In genomic region chr13:102400619-102401125, GRCh38 we compare ENCODE assay signal across 9 cellular contexts. TPM values are rescaled to one million over a fixed set of nuclear protein-coding genes. Genes with fewer than 3 reads are reported as not detected.
DNase-seq lines count a peak whose midpoint lies in the region; ATAC-seq and TF ChIP-seq lines count a peak whose summit lies in the region.
"Had no signal": no experiment of that assay in that cellular context is flagged by ENCODE, and none has a peak within 500 bp of the region (broad histone marks: within the 10 kb centered on the region; RNA-seq: fewer than 3 reads in every experiment).

No MANE protein-coding gene starts in this region.

- TF ChIP-seq CTCF in SK-N-SH (IDR thresholded peaks at IDR 0.05) (no peak), esophagus squamous epithelium (IDR thresholded peaks at IDR 0.05) (no peak), PC-3 (conservative IDR thresholded peaks at IDR 0.05; ENCODE audit: low read depth, low read length) (no peak)

- H3K4me3 ChIP-seq in SK-N-SH (ENCODE audit: low read depth in 2 of 2, low read length in 1 of 2) (peak overlapping the region; percentile 67 to 83), esophagus squamous epithelium (peak overlapping the region; percentile 52 to 80 (median 60)), PC-3 (ENCODE audit: low read length) (no peak overlapping the region)

- 2% methylated on average over 23 of the region's 25 CpGs for WGBS in SK-N-SH (ENCODE audit: low lambda C conversion rate)
- 0 to 1% methylated on average over 8 to 15 of the region's 25 CpGs for WGBS in esophagus squamous epithelium, 2 donors

- peaks cover 0 to 10% of the 10 kb centered on the region in 2 experiments; a peak in 2 of 4 replicates for H3K4me1 ChIP-seq in SK-N-SH (ENCODE audit: control insufficient read depth in 1 of 2, insufficient read depth in 2 of 2, low read depth in 1 of 2, low read length in 1 of 2)
- peaks cover 15 to 37% (median 26%) of the 10 kb centered on the region in 3 donors for H3K4me1 ChIP-seq in esophagus squamous epithelium
- no peaks in the 10 kb centered on the region for H3K4me1 ChIP-seq in PC-3 (ENCODE audit: insufficient read depth, low read length)

- H2AFZ ChIP-seq in SK-N-SH (ENCODE audit: low read depth) = peak overlapping the region; percentile 92; the same call in 1 of the 2 replicates
- H2AFZ ChIP-seq in PC-3 (ENCODE audit: low read length) = no peak overlapping the region

- H3F3A ChIP-seq in SK-N-SH (replicated peaks; ENCODE audit: insufficient read depth) = peaks cover 5% of the 10 kb centered on the region
- no peaks in the 10 kb centered on the region for H3F3A ChIP-seq in PC-3 (ENCODE audit: low read length, unreplicated experiment)

- H3K36me3 ChIP-seq in SK-N-SH (replicated peaks in 1 of 2; ENCODE audit: control insufficient read depth in 1 of 2, insufficient read depth in 2 of 2, low read length in 1 of 2) (peaks cover 0 to 4% of the 10 kb centered on the region in 2 experiments), esophagus squamous epithelium (no peaks in the 10 kb centered on the region), PC-3 (ENCODE audit: low read depth, low read length) (no peaks in the 10 kb centered on the region)
- H3K36me3 ChIP-seq: neutrophil had no signal

- H3K27me3 ChIP-seq in SK-N-SH (ENCODE audit: insufficient read depth) = no peaks in the 10 kb centered on the region
- H3K27me3 ChIP-seq in esophagus squamous epithelium = peaks cover 0 to 30% (median 0%) of the 10 kb centered on the region in 4 donors
- H3K27me3 ChIP-seq in PC-3 (ENCODE audit: low read length) = peaks cover 81% of the 10 kb centered on the region

- DNase-seq in SK-N-SH = peak; percentile 73
- no peak for DNase-seq in esophagus squamous epithelium (lab: John Stamatoyannopoulos, UW)
- DNase-seq in nucleus accumbens (lab: John Stamatoyannopoulos, UW) = peak in 41 of 56 donors; percentile 1 to 68 (median 31)
- DNase-seq in COLO829 (ENCODE audit: low spot score) = no peak
- no peak for DNase-seq in PC-3
- DNase-seq in H4 (ENCODE audit: low spot score) = no peak

- H4K20me1 ChIP-seq in SK-N-SH (ENCODE audit: insufficient read depth) (no peaks in the 10 kb centered on the region), PC-3 (ENCODE audit: low read length) (no peaks in the 10 kb centered on the region)

- intact Hi-C loops in esophagus squamous epithelium (cut with DNase I) (no loop called here), PC-3 (cut with micrococcal nuclease) (no loop called here)

- no peak for TF ChIP-seq POLR2A in GM18505 (IDR thresholded peaks at IDR 0.05; ENCODE audit: borderline replicate concordance, extremely low read depth, insufficient read depth, insufficient read length)
- no peak for TF ChIP-seq POLR2A in esophagus squamous epithelium (IDR thresholded peaks at IDR 0.05)

- ATAC-seq in GM18505 (IDR thresholded peaks at IDR 0.05; ENCODE audit: unreplicated experiment) (peak; percentile 2), PC-3 (no peak), GM18517 (IDR thresholded peaks at IDR 0.05; ENCODE audit: unreplicated experiment) (no peak)

- no peak for TF ChIP-seq RAD21 in SK-N-SH (IDR thresholded peaks at IDR 0.05; ENCODE audit: low read length)

- no peaks in the 10 kb centered on the region for H3K79me2 ChIP-seq in SK-N-SH (ENCODE audit: insufficient read depth)
- H3K79me2 ChIP-seq in PC-3 (ENCODE audit: low read length) = no peaks in the 10 kb centered on the region

- POLR2A ChIA-PET in SK-N-SH (lab: Yijun Ruan, JAX) (interaction anchor here (0.7 to 2.8 kb wide), 11 partner anchors 10 to 458 kb away, joined by 3 to 19 read pairs (median 4); no protein-coding TSS in a partner anchor), PC-3 (lab: Charles Lee; ENCODE audit: unreplicated experiment) (no interaction called here)

- H3K9me2 ChIP-seq in SK-N-SH (no peaks in the 10 kb centered on the region), PC-3 (replicated peaks; ENCODE audit: low read length) (no peaks in the 10 kb centered on the region)

- peak overlapping the region; percentile 97 for H3K4me2 ChIP-seq in SK-N-SH
- no peak overlapping the region for H3K4me2 ChIP-seq in PC-3 (ENCODE audit: low read length)

- CTCF ChIA-PET in SK-N-SH (lab: Yijun Ruan, JAX) = interaction anchor here (0.9 to 6.0 kb wide), 18 partner anchors 11 to 1256 kb away, joined by 3 to 67 read pairs (median 4); no protein-coding TSS in a partner anchor
- CTCF ChIA-PET in PC-3 (lab: Charles Lee) = no interaction called here

- H3K9ac ChIP-seq in SK-N-SH = peak overlapping the region; percentile 28; the same call in 1 of the 2 replicates
- H3K9ac ChIP-seq in PC-3 (ENCODE audit: low read length) = no peak overlapping the region

- no peaks in the 10 kb centered on the region for H3K9me3 ChIP-seq in SK-N-SH
- no peaks in the 10 kb centered on the region for H3K9me3 ChIP-seq in esophagus squamous epithelium
- H3K9me3 ChIP-seq in PC-3 (ENCODE audit: low read length) = no peaks in the 10 kb centered on the region
- H3K9me3 ChIP-seq: neutrophil had no signal

- BruUV-seq in PC-3 (replicated peaks; lab: Mats Ljungman, UMichigan) = no TSS peak

- H3K27ac ChIP-seq in SK-N-SH (ENCODE audit: low read depth in 2 of 2, low read length in 1 of 2) (peak overlapping the region in 1 of 2 experiments; percentile 96; a peak in 2 of 4 replicates), esophagus squamous epithelium (peak overlapping the region; percentile 59 to 80 (median 72)), PC-3 (ENCODE audit: low read length) (no peak overlapping the region)
- H3K27ac ChIP-seq: neutrophil had no signal

- TF ChIP-seq EP300 in SK-N-SH (IDR thresholded peaks at IDR 0.05; ENCODE audit: borderline replicate concordance in 1 of 2, low read depth in 1 of 2, low read length in 1 of 2) = no peak

TF ChIP-seq in SK-N-SH, 30 proteins besides CTCF, POLR2A, EP300 and RAD21:
- TF ChIP-seq TCF12 (IDR thresholded peaks at IDR 0.05) (no peak), MXI1 (IDR thresholded peaks at IDR 0.05; ENCODE audit: low read depth, low read length) (no peak; the same call in 1 of the 2 replicates), GATA2 (CRISPR knock-in tag; IDR thresholded peaks at IDR 0.05) (no peak), FOXJ3 (CRISPR knock-in tag; IDR thresholded peaks at IDR 0.05) (no peak), USF2 (IDR thresholded peaks at IDR 0.05; ENCODE audit: borderline replicate concordance, low read depth, low read length) (no peak), MEF2A (IDR thresholded peaks at IDR 0.05; ENCODE audit: borderline replicate concordance, low read depth) (no peak)

RNA-seq across cellular contexts. Expression of gene FGF14, which starts 1.2 kb away (rescaled TPM):
- polyA plus RNA-seq in SK-N-SH (2012; rRNA removed) = 0.20 and 0.36 TPM in 2 replicates
- polyA plus RNA-seq in SK-N-SH (2012; cell fraction: cytosol; rRNA removed) = 0.85 and 1.6 TPM in 2 replicates
- 0.62 and 0.75 TPM in 2 replicates for polyA plus RNA-seq in SK-N-SH (2012; cell fraction: nucleus; rRNA removed)
- total RNA-seq in esophagus squamous epithelium = 1 to 10 TPM in 2 of 4 donors, under 1 TPM in 2; 0.11 to 4.2 (median 1.0) TPM
- not detected in 2 replicates for total RNA-seq in PC-3 (2014; rRNA removed)
- total RNA-seq in H4 (2014; rRNA removed; shearing (Covaris generic)) = 1.0 TPM in 1 of 2 replicates, not detected in the other

Comparison
In these comparisons a context has a peak if more than half of its experiments do, and no peak if none do; other contexts are left out.
1. DNase-seq: peak in SK-N-SH (single experiment) and nucleus accumbens (41 of 56); none in esophagus squamous epithelium (single experiment), COLO829 (single experiment), PC-3 (single experiment) and H4 (single experiment).